Comparison of ENCODE assay signal across 9 cellular contexts in genomic region chr1:36446261-36446660, GRCh38. TPM values are rescaled to one million over a fixed set of nuclear protein-coding genes. Genes with fewer than 3 reads are reported as not detected.
DNase-seq lines count a peak whose midpoint lies in the region; ATAC-seq, FAIRE-seq and TF ChIP-seq lines count a peak whose summit lies in the region.
"Had no signal": no experiment of that assay in that cellular context is flagged by ENCODE, and none has a peak within 500 bp of the region (broad histone marks: within the 10 kb centered on the region; RNA-seq: fewer than 3 reads in every experiment).

No MANE protein-coding gene starts in this region.

- intact Hi-C loops in dendritic cell treated with granulocyte-macrophage colony-stimulating factor and Interleukin-4, amounts not matched to agents 40 ng/mL and 50 ng/mL, for 4 days (cut with micrococcal nuclease) = loop anchor here (5.0 kb wide), 1 partner anchor 71 kb away; no protein-coding TSS in a partner anchor
- intact Hi-C loops in PC-9 (cut with micrococcal nuclease; ENCODE audit: unreplicated experiment) = no loop called here

- WGBS in A549 (ENCODE audit: missing lambda C conversion rate) = 64% methylated on average over 8 of the region's 8 CpGs

- peak overlapping the region; percentile 51 for H3K27ac Mint-ChIP-seq in dendritic cell treated with granulocyte-macrophage colony-stimulating factor and Interleukin-4, amounts not matched to agents 40 ng/mL and 50 ng/mL, for 4 days
- H3K27ac Mint-ChIP-seq: activated naive CD8-positive, alpha-beta T cell treated with anti-CD3 and anti-CD28 coated beads, Interleukin-2, amount 10 ng/mL, durations not matched to agents 7 days and 5 days had no signal

- DNase-seq in A549 (ENCODE audit: low read depth in 1 of 2, low spot score in 1 of 2) = peak in 1 of 2 experiments; percentile 34
- no peak for DNase-seq in GM12864 (ENCODE audit: low read depth)
- DNase-seq in NCI-H82 (lab: John Stamatoyannopoulos, UW) = peak; percentile 73
- no peak for DNase-seq in cortex of kidney (lab: John Stamatoyannopoulos, UW)
- no peak for DNase-seq in activated effector memory CD4-positive, alpha-beta T cell treated with anti-CD3 and anti-CD28 coated beads, Interleukin-2, amount 50 U/mL, for 16 hours
- DNase-seq in PC-9 = no peak
- DNase-seq: activated naive CD8-positive, alpha-beta T cell treated with anti-CD3 and anti-CD28 coated beads, Interleukin-2, amount 10 ng/mL, durations not matched to agents 7 days and 5 days had no signal

- no peaks in the 10 kb centered on the region for H3F3A ChIP-seq in PC-9 (ENCODE audit: insufficient read depth, low read depth)

- no peaks in the 10 kb centered on the region for H3K9me3 Mint-ChIP-seq in dendritic cell treated with granulocyte-macrophage colony-stimulating factor and Interleukin-4, amounts not matched to agents 40 ng/mL and 50 ng/mL, for 4 days
- H3K9me3 Mint-ChIP-seq: activated naive CD8-positive, alpha-beta T cell treated with anti-CD3 and anti-CD28 coated beads, Interleukin-2, amount 10 ng/mL, durations not matched to agents 7 days and 5 days had no signal

- H3K4me1 ChIP-seq in A549 (peaks cover 3% of the 10 kb centered on the region; the same call in 1 of the 3 replicates), PC-9 (replicated peaks; ENCODE audit: insufficient read depth) (no peaks in the 10 kb centered on the region)

- H3K27me3 ChIP-seq in PC-9 (ENCODE audit: insufficient read depth, low read depth) = no peaks in the 10 kb centered on the region

- H3K36me3 ChIP-seq in PC-9 (ENCODE audit: low read depth) = no peaks in the 10 kb centered on the region

- peaks cover 31% of the 10 kb centered on the region for H3K4me1 Mint-ChIP-seq in dendritic cell treated with granulocyte-macrophage colony-stimulating factor and Interleukin-4, amounts not matched to agents 40 ng/mL and 50 ng/mL, for 4 days (ENCODE audit: low read depth)

- H3K4me3 ChIP-seq in A549 (no peak overlapping the region), GM12864 (ENCODE audit: low read depth, low read length) (no peak overlapping the region), PC-9 (no peak overlapping the region)

- H3K9me3 ChIP-seq in A549 (no peaks in the 10 kb centered on the region), PC-9 (ENCODE audit: insufficient read depth, low read depth) (no peaks in the 10 kb centered on the region)

- no peak for FAIRE-seq in A549 (lab: Jason Lieb, UNC)

- no peak for TF ChIP-seq POLR2A in A549 (IDR thresholded peaks at IDR 0.05; ENCODE audit: low read length)

- peak; percentile 17 to 46; a peak in 2 of 5 replicates for TF ChIP-seq RAD21 in A549 (conservative IDR thresholded peaks at IDR 0.05 in 1 of 2, IDR thresholded peaks at IDR 0.05 in 1 of 2)

- no peaks in the 10 kb centered on the region for H4K20me1 ChIP-seq in PC-9 (ENCODE audit: insufficient read depth)

- CTCF ChIA-PET in A549 (lab: Yijun Ruan, JAX) = interaction anchor here (0.5 to 0.9 kb wide), 2 partner anchors 18 to 1537 kb away, joined by 3 to 4 read pairs; partner anchors contain the start of gene MRPS15
- CTCF ChIA-PET in PC-9 (lab: Charles Lee) = no interaction called here

- no peak overlapping the region for H2AFZ ChIP-seq in PC-9

- H3K9me2 ChIP-seq in PC-9 (ENCODE audit: insufficient read depth) = no peaks in the 10 kb centered on the region

- H3K27me3 Mint-ChIP-seq in dendritic cell treated with granulocyte-macrophage colony-stimulating factor and Interleukin-4, amounts not matched to agents 40 ng/mL and 50 ng/mL, for 4 days = no peaks in the 10 kb centered on the region
- H3K27me3 Mint-ChIP-seq: activated naive CD8-positive, alpha-beta T cell treated with anti-CD3 and anti-CD28 coated beads, Interleukin-2, amount 10 ng/mL, durations not matched to agents 7 days and 5 days had no signal

- peak; percentile 30; the same call in 2 of the 3 replicates for TF ChIP-seq CTCF in A549 (IDR thresholded peaks at IDR 0.05)
- peak; percentile 62 for TF ChIP-seq CTCF in GM12864 (IDR thresholded peaks at IDR 0.05; ENCODE audit: low read depth, low read length, missing control alignments)
- TF ChIP-seq CTCF in PC-9 (conservative IDR thresholded peaks at IDR 0.05) = no peak

- no peaks in the 10 kb centered on the region for H3K79me2 ChIP-seq in PC-9 (ENCODE audit: low read depth)

- H3K27ac ChIP-seq in A549 (no peak overlapping the region), PC-9 (no peak overlapping the region)

- H3K4me2 ChIP-seq in A549 (no peak overlapping the region), PC-9 (no peak overlapping the region)

- H3K4me3 Mint-ChIP-seq in dendritic cell treated with granulocyte-macrophage colony-stimulating factor and Interleukin-4, amounts not matched to agents 40 ng/mL and 50 ng/mL, for 4 days = no peak overlapping the region
- H3K4me3 Mint-ChIP-seq: activated naive CD8-positive, alpha-beta T cell treated with anti-CD3 and anti-CD28 coated beads, Interleukin-2, amount 10 ng/mL, durations not matched to agents 7 days and 5 days had no signal

- POLR2A ChIA-PET in A549 (lab: Yijun Ruan, JAX) (no interaction called here), PC-9 (lab: Charles Lee; ENCODE audit: unreplicated experiment) (no interaction called here)

- no peaks in the 10 kb centered on the region for H3K36me3 Mint-ChIP-seq in dendritic cell treated with granulocyte-macrophage colony-stimulating factor and Interleukin-4, amounts not matched to agents 40 ng/mL and 50 ng/mL, for 4 days (ENCODE audit: low read depth)
- H3K36me3 Mint-ChIP-seq: activated naive CD8-positive, alpha-beta T cell treated with anti-CD3 and anti-CD28 coated beads, Interleukin-2, amount 10 ng/mL, durations not matched to agents 7 days and 5 days had no signal

- ATAC-seq in A549 = no peak
- ATAC-seq in GM21367 (IDR thresholded peaks at IDR 0.05; ENCODE audit: unreplicated experiment) = no peak

- no peak for TF ChIP-seq EP300 in A549 (IDR thresholded peaks at IDR 0.05)

- BruUV-seq in PC-9 (replicated peaks; lab: Mats Ljungman, UMichigan) = no TSS peak

TF ChIP-seq in A549, 52 proteins besides CTCF, POLR2A, EP300 and RAD21:
- TF ChIP-seq JUNB (IDR thresholded peaks at IDR 0.05) (no peak), HOXB5 (CRISPR knock-in tag; IDR thresholded peaks at IDR 0.05) (no peak), BHLHE40 (IDR thresholded peaks at IDR 0.05; ENCODE audit: low read depth, low read length) (no peak), EHF (CRISPR knock-in tag; IDR thresholded peaks at IDR 0.05) (no peak), FOSB (CRISPR knock-in tag; IDR thresholded peaks at IDR 0.05) (no peak), TP53 (CRISPR knock-in tag; IDR thresholded peaks at IDR 0.05) (no peak)

RNA-seq across cellular contexts. Expression of gene OSCP1, which starts 4.0 kb away (rescaled TPM):
- polyA plus RNA-seq in A549 (2011; rRNA removed) = 6.6 and 6.8 TPM in 2 replicates
- 3.3 and 3.4 TPM in 2 replicates for polyA plus RNA-seq in A549 (2012; cell fraction: cytosol; rRNA removed)
- 1.8 and 4.3 TPM in 2 replicates for polyA plus RNA-seq in A549 (2012; cell fraction: nucleus; rRNA removed)
- 4.0 to 4.8 TPM (median 4.6 TPM) in 3 replicates for polyA plus RNA-seq in A549 (2017; fragmentation: RNase III; extraction: RNeasy Plus Mini Kit Qiagen cat#74134 plus additional on column Dnase treatment)
- polyA minus RNA-seq in A549 (2011; rRNA and poly(A)+ RNA removed) = 6.7 and 7.8 TPM in 2 replicates
- total RNA-seq in PC-9 (2021) = 21.6 and 25.7 TPM in 2 replicates

RNA-seq across cellular contexts. Expression of gene MRPS15, which starts 17.9 kb away (rescaled TPM):
- 67.5 and 79.7 TPM in 2 replicates for polyA plus RNA-seq in A549 (2011; rRNA removed)
- polyA plus RNA-seq in A549 (2012; cell fraction: cytosol; rRNA removed) = 71.1 and 76.6 TPM in 2 replicates
- 33.4 and 36.7 TPM in 2 replicates for polyA plus RNA-seq in A549 (2012; cell fraction: nucleus; rRNA removed)
- polyA plus RNA-seq in A549 (2017; fragmentation: RNase III; extraction: RNeasy Plus Mini Kit Qiagen cat#74134 plus additional on column Dnase treatment) = 70.5 to 74.7 TPM (median 73.9 TPM) in 3 replicates
- 14.9 and 15.4 TPM in 2 replicates for polyA minus RNA-seq in A549 (2011; rRNA and poly(A)+ RNA removed)
- 138 and 200 TPM in 2 replicates for total RNA-seq in PC-9 (2021)

RNA-seq across cellular contexts. Expression of gene CSF3R, which starts 36.5 kb away (rescaled TPM):
- polyA plus RNA-seq in A549 (2011; rRNA removed) = not detected in 2 replicates
- polyA plus RNA-seq in A549 (2012; cell fraction: cytosol; rRNA removed) = not detected in 2 replicates
- 0.01 TPM in 1 of 2 replicates, not detected in the other for polyA plus RNA-seq in A549 (2012; cell fraction: nucleus; rRNA removed)
- not detected in 3 replicates for polyA plus RNA-seq in A549 (2017; fragmentation: RNase III; extraction: RNeasy Plus Mini Kit Qiagen cat#74134 plus additional on column Dnase treatment)
- 0.05 TPM in 1 of 2 replicates, not detected in the other for polyA minus RNA-seq in A549 (2011; rRNA and poly(A)+ RNA removed)
- not detected in 2 replicates for total RNA-seq in PC-9 (2021)

RNA-seq across cellular contexts. Expression of gene LSM10, which starts 48.6 kb away (rescaled TPM):
- 44.3 and 54.9 TPM in 2 replicates for polyA plus RNA-seq in A549 (2011; rRNA removed)
- 107 and 112 TPM in 2 replicates for polyA plus RNA-seq in A549 (2012; cell fraction: cytosol; rRNA removed)
- polyA plus RNA-seq in A549 (2012; cell fraction: nucleus; rRNA removed) = 43.2 and 51.7 TPM in 2 replicates
- 40.3 to 43.3 TPM (median 40.7 TPM) in 3 replicates for polyA plus RNA-seq in A549 (2017; fragmentation: RNase III; extraction: RNeasy Plus Mini Kit Qiagen cat#74134 plus additional on column Dnase treatment)
- polyA minus RNA-seq in A549 (2011; rRNA and poly(A)+ RNA removed) = 30.2 and 39.9 TPM in 2 replicates
- total RNA-seq in PC-9 (2021) = 33.4 and 39.7 TPM in 2 replicates
